Comparison of ENCODE assay signal across 1 cellular context in the genomic region with DNA sequence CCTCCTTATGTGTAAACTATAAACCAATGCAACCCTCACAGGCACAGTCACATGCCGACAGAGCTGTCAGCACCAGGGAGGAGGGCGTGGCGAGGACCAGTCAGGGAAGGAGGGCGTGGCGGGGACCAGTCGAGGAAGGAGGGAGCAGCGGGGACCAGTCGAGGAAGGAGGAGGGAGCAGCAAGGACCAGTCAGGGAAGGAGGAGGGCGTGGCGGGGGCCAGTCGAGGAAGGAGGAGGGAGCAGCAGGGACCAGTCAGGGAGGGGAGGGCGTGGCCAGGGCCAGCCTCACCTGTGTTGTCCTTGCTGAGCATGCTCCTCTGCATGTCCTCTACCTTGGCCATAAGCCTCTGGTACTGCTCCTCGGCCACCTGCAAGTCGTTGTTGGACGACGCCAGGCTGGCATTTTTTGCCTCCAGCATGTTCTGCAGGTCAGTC.
TF ChIP-seq lines count a peak whose summit lies in the region.

No MANE protein-coding gene starts in this region.

TF ChIP-seq in GM23338, 12 proteins besides CTCF, POLR2A, EP300 and RAD21 (continued from another document):
- TF ChIP-seq ZNF462 (CRISPR knock-in tag; IDR thresholded peaks at IDR 0.05): no peak
- TF ChIP-seq EZH2phosphoT487 (IDR thresholded peaks at IDR 0.05; ENCODE audit: unreplicated experiment): no peak
- TF ChIP-seq EZH2 (IDR thresholded peaks at IDR 0.05; ENCODE audit: low read depth, unreplicated experiment): no peak
- no peak for TF ChIP-seq JUNB (IDR thresholded peaks at IDR 0.05; ENCODE audit: unreplicated experiment)
- TF ChIP-seq POLR2AphosphoS5 (IDR thresholded peaks at IDR 0.05; ENCODE audit: low read depth): no peak
- TF ChIP-seq ZNF114 (CRISPR knock-in tag; IDR thresholded peaks at IDR 0.05): no peak
- no peak for TF ChIP-seq ETS1 (IDR thresholded peaks at IDR 0.05)
- TF ChIP-seq CREB1 (CRISPR knock-in tag; IDR thresholded peaks at IDR 0.05; ENCODE audit: low read depth): no peak
- TF ChIP-seq NANOG (IDR thresholded peaks at IDR 0.05; ENCODE audit: borderline replicate concordance): no peak
- no peak for TF ChIP-seq ZNF331 (CRISPR knock-in tag; IDR thresholded peaks at IDR 0.05; ENCODE audit: low read depth)
